In genomic region chr1:93262645-93263044, GRCh38 we compare ENCODE assay signal across 2 cellular contexts.
TF ChIP-seq lines count a peak whose summit lies in the region.

No MANE protein-coding gene starts in this region.

TF ChIP-seq in HepG2, 621 proteins besides CTCF, POLR2A, EP300 and RAD21:
- peak; percentile 36; the same call in 1 of the 2 replicates for TF ChIP-seq ZNF280D (CRISPR knock-in tag; IDR thresholded peaks at IDR 0.05)
- TF ChIP-seq ZNF782 (CRISPR knock-in tag; IDR thresholded peaks at IDR 0.05; ENCODE audit: borderline replicate concordance), result no peak
- no peak for TF ChIP-seq ZNF737 (CRISPR knock-in tag; IDR thresholded peaks at IDR 0.05; ENCODE audit: borderline replicate concordance)
- peak; percentile 35; the same call in 1 of the 2 replicates for TF ChIP-seq ZKSCAN1 (IDR thresholded peaks at IDR 0.05; ENCODE audit: low read length)

TF ChIP-seq in GM12878, 131 proteins besides CTCF, POLR2A, EP300 and RAD21 (continued from another document):
- no peak for TF ChIP-seq RBBP5 (conservative IDR thresholded peaks at IDR 0.05)
- TF ChIP-seq CBX5 (IDR thresholded peaks at IDR 0.05; ENCODE audit: low read depth), result peak; percentile 91; the same call in 1 of the 2 replicates
